In the genomic region with DNA sequence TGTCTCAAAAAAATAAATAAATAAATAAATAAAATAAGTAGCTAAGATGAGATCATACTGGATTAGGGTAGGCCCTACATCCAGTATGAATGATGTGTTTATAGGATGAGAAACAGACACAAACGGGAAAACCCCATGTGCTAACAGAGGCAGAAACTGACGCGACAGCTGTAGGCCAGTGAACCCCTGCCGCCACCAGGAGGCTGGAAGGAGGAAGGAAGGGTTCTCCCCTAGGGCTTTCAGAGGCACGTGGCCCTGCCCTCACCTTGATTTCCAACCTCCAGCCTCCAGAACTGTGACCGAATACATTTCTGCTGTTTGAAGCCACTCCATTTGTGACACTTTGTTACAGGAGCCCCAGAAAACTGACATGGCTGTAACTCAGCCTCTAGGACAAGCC, we compare ENCODE assay signal across 10 cellular contexts. TPM values are rescaled to one million over a fixed set of nuclear protein-coding genes. Genes with fewer than 3 reads are reported as not detected.
DNase-seq lines count a peak whose midpoint lies in the region; ATAC-seq and TF ChIP-seq lines count a peak whose summit lies in the region.
"Had no signal": no experiment of that assay in that cellular context is flagged by ENCODE, and none has a peak within 500 bp of the region (broad histone marks: within the 10 kb centered on the region; RNA-seq: fewer than 3 reads in every experiment).

No MANE protein-coding gene starts in this region.

- intact Hi-C loops in Calu3 (cut with micrococcal nuclease; ENCODE audit: unreplicated experiment), result no loop called here
- intact Hi-C loops in prostate gland (cut with DNase I), result no loop called here

- H3K27me3 Mint-ChIP-seq in Calu3 (ENCODE audit: unreplicated experiment), result peaks cover 49% of the 10 kb centered on the region

- H3K27ac ChIP-seq in Peyer's patch (no peak overlapping the region), prostate gland (no peak overlapping the region)
- H3K27ac ChIP-seq: esophagus muscularis mucosa had no signal

- H3K27me3 ChIP-seq in Peyer's patch (no peaks in the 10 kb centered on the region), prostate gland (replicated peaks; ENCODE audit: insufficient read depth) (peaks cover 2% of the 10 kb centered on the region)

- H3K9me3 ChIP-seq in Peyer's patch (no peaks in the 10 kb centered on the region), prostate gland (no peaks in the 10 kb centered on the region)
- H3K9me3 ChIP-seq: esophagus muscularis mucosa had no signal

- no TSS peak for BruUV-seq in Calu3 (replicated peaks; lab: Mats Ljungman, UMichigan)

- DNase-seq in Calu3 (peak; percentile 14), RPMI8226 (peak; percentile 84), iPS-NIHi11 (ENCODE audit: low spot score) (peak; percentile 67), Peyer's patch (no peak), prostate gland (ENCODE audit: low spot score) (no peak), inferior parietal cortex (ENCODE audit: extremely low spot score) (no peak)
- DNase-seq: natural killer cell had no signal

- TF ChIP-seq POLR2A in Peyer's patch (IDR thresholded peaks at IDR 0.05), result no peak
- no peak for TF ChIP-seq POLR2A in prostate gland (IDR thresholded peaks at IDR 0.05)

- no peaks in the 10 kb centered on the region for H3K4me1 ChIP-seq in Peyer's patch
- no peaks in the 10 kb centered on the region for H3K4me1 ChIP-seq in prostate gland (replicated peaks)
- H3K4me1 ChIP-seq: esophagus muscularis mucosa had no signal

- CTCF ChIA-PET in Calu3 (lab: Charles Lee), result interaction anchor here (1.2 kb wide), 1 partner anchor 11 kb away, joined by 4 read pairs; no protein-coding TSS in a partner anchor

- H3K36me3 ChIP-seq in Peyer's patch (no peaks in the 10 kb centered on the region), prostate gland (no peaks in the 10 kb centered on the region)
- H3K36me3 ChIP-seq: esophagus muscularis mucosa had no signal

- H3K9me3 Mint-ChIP-seq in Calu3 (ENCODE audit: low read depth, unreplicated experiment), result no peaks in the 10 kb centered on the region
- H3K9me3 Mint-ChIP-seq: natural killer cell had no signal

- no peak overlapping the region for H3K27ac Mint-ChIP-seq in Calu3 (ENCODE audit: unreplicated experiment)
- H3K27ac Mint-ChIP-seq: natural killer cell had no signal

- H3K4me3 ChIP-seq in Peyer's patch (no peak overlapping the region), prostate gland (no peak overlapping the region)
- H3K4me3 ChIP-seq: esophagus muscularis mucosa had no signal

- H3K4me1 Mint-ChIP-seq in Calu3 (ENCODE audit: low read depth, unreplicated experiment), result peaks cover 7% of the 10 kb centered on the region
- H3K4me1 Mint-ChIP-seq: natural killer cell had no signal

- ATAC-seq in GM21515 (IDR thresholded peaks at IDR 0.05; ENCODE audit: unreplicated experiment), result no peak

- H3K36me3 Mint-ChIP-seq in Calu3 (ENCODE audit: insufficient read depth, unreplicated experiment), result no peaks in the 10 kb centered on the region
- H3K36me3 Mint-ChIP-seq: natural killer cell had no signal

- TF ChIP-seq CTCF in Calu3 (IDR thresholded peaks at IDR 0.05; ENCODE audit: unreplicated experiment), result no peak
- TF ChIP-seq CTCF in GM12874 (IDR thresholded peaks at IDR 0.05; ENCODE audit: insufficient read depth, low read depth, low read length), result peak; percentile 32; the same call in 1 of the 2 replicates
- no peak for TF ChIP-seq CTCF in Peyer's patch (IDR thresholded peaks at IDR 0.05)
- no peak for TF ChIP-seq CTCF in prostate gland (IDR thresholded peaks at IDR 0.05)

- no peak overlapping the region for H3K4me3 Mint-ChIP-seq in Calu3 (ENCODE audit: low read depth, unreplicated experiment)
- H3K4me3 Mint-ChIP-seq: natural killer cell had no signal

- 39% methylated on average over 6 of the region's 6 CpGs for WGBS in prostate gland

RNA-seq across cellular contexts. Expression of gene CHD5, which starts 38.5 kb away (rescaled TPM):
- total RNA-seq in Calu3 (2022) (0.27 and 0.28 TPM in 2 replicates), Peyer's patch (under 1 TPM; under 0.01 to 0.66 (median 0.22) TPM), prostate gland (10 to 100 TPM in 1 of 2 donors, 1 to 10 TPM in 1; 4.9 to 17.0 TPM)

RNA-seq across cellular contexts. Expression of gene RPL22, which starts 57.8 kb away (rescaled TPM):
- total RNA-seq in Calu3 (2022) (256 and 259 TPM in 2 replicates), Peyer's patch (100 to 1,000 TPM in 2 of 4 donors, 10 to 100 TPM in 2; 78.1 to 170 (median 99.0) TPM), prostate gland (100 to 1,000 TPM; 121 to 213 TPM)

Comparison
In these comparisons a context has a peak if more than half of its experiments do, and no peak if none do; other contexts are left out.
1. DNase-seq: peak in Calu3 (single experiment), RPMI8226 (single experiment) and iPS-NIHi11 (single experiment); none in Peyer's patch (0 of 3), prostate gland (single experiment) and inferior parietal cortex (single experiment).